ENCODE assay signal across 8 cellular contexts in genomic region chr12:4855121-4855924, GRCh38. TPM values are rescaled to one million over a fixed set of nuclear protein-coding genes. Genes with fewer than 3 reads are reported as not detected.
DNase-seq lines count a peak whose midpoint lies in the region; ATAC-seq and TF ChIP-seq lines count a peak whose summit lies in the region.

No MANE protein-coding gene starts in this region.

- H3K27ac Mint-ChIP-seq in WTC11, result 0 out of 2 replicates have a peak overlapping the region, but pooled peaks have one; percentile 11
- no peak overlapping the region for H3K27ac Mint-ChIP-seq in stimulated activated naive B cell treated with anti-CD40 and anti-IgM and Interleukin-4, amounts not matched to agents 10 μg/mL and 1 μg/mL and 100 μg/mL, for 72 hours

- no peaks in the 10 kb centered on the region for H3K9me3 ChIP-seq in lung (ENCODE audit: control insufficient read depth in 2 of 2, insufficient read depth in 1 of 2, low read length in 1 of 2)

- no peak overlapping the region for H3K27ac ChIP-seq in lung (ENCODE audit: low read depth in 1 of 2, low read length in 1 of 2)

- H3K36me3 ChIP-seq in lung (ENCODE audit: control insufficient read depth in 2 of 2, insufficient read depth in 2 of 2, low read length in 2 of 2), result no peaks in the 10 kb centered on the region

- H3K4me3 Mint-ChIP-seq in WTC11, result no peak overlapping the region
- no peak overlapping the region for H3K4me3 Mint-ChIP-seq in stimulated activated naive B cell treated with anti-CD40 and anti-IgM and Interleukin-4, amounts not matched to agents 10 μg/mL and 1 μg/mL and 100 μg/mL, for 72 hours

- ATAC-seq in HG03159 (IDR thresholded peaks at IDR 0.05; ENCODE audit: unreplicated experiment) (peak; percentile 65), WTC11 (peak; percentile 90), lung (ENCODE audit: insufficient read depth, low FRiP score) (peak; percentile 76), GM18870 (IDR thresholded peaks at IDR 0.05; ENCODE audit: unreplicated experiment) (no peak)
- ATAC-seq in stimulated activated naive B cell treated with anti-CD40 and anti-IgM and Interleukin-4, amounts not matched to agents 10 μg/mL and 1 μg/mL and 100 μg/mL, for 72 hours (replicated peaks), result peak; percentile 78

- CTCF ChIA-PET in WTC11 (lab: Charles Lee), result interaction anchor here (0.5 to 3.7 kb wide), 93 partner anchors 10 to 1021 kb away, joined by 3 to 46 read pairs (median 5); partner anchors contain the start of genes AKAP3, DYRK4, KCNA1 and KCNA5

- WGBS in lung, 2 donors, result 42 to 50% methylated on average over 14 of the region's 14 CpGs

- peak; percentile 81 for DNase-seq in EH (ENCODE audit: low read depth)
- peak; percentile 72 for DNase-seq in NCI-H446 treated with DMSO at 0.1 percent for 48 hours (lab: John Stamatoyannopoulos, UW)
- peak; percentile 72 for DNase-seq in WTC11 (ENCODE audit: low spot score)
- DNase-seq in ecto neural progenitor cell (ENCODE audit: low spot score), result peak; percentile 83
- DNase-seq in lung (ENCODE audit: low spot score), result peak; percentile 56
- DNase-seq in stimulated activated naive B cell treated with anti-CD40 and anti-IgM and Interleukin-4, amounts not matched to agents 10 μg/mL and 1 μg/mL and 100 μg/mL, for 72 hours, result peak; percentile 47

- peaks cover 23% of the 10 kb centered on the region for H3K27me3 Mint-ChIP-seq in WTC11 (ENCODE audit: low read depth)
- peaks cover 23 to 30% of the 10 kb centered on the region in 2 donors for H3K27me3 Mint-ChIP-seq in stimulated activated naive B cell treated with anti-CD40 and anti-IgM and Interleukin-4, amounts not matched to agents 10 μg/mL and 1 μg/mL and 100 μg/mL, for 72 hours

- no peaks in the 10 kb centered on the region for H3K9me3 Mint-ChIP-seq in WTC11
- no peaks in the 10 kb centered on the region for H3K9me3 Mint-ChIP-seq in stimulated activated naive B cell treated with anti-CD40 and anti-IgM and Interleukin-4, amounts not matched to agents 10 μg/mL and 1 μg/mL and 100 μg/mL, for 72 hours

- no peaks in the 10 kb centered on the region for H3K27me3 ChIP-seq in lung (ENCODE audit: control insufficient read depth, insufficient read depth)

- peaks cover 16% of the 10 kb centered on the region for H3K4me1 Mint-ChIP-seq in WTC11
- peaks cover 27 to 29% of the 10 kb centered on the region in 2 donors for H3K4me1 Mint-ChIP-seq in stimulated activated naive B cell treated with anti-CD40 and anti-IgM and Interleukin-4, amounts not matched to agents 10 μg/mL and 1 μg/mL and 100 μg/mL, for 72 hours

- TF ChIP-seq CTCF in WTC11 (IDR thresholded peaks at IDR 0.05) (peak; percentile 76), lung (IDR thresholded peaks at IDR 0.05; ENCODE audit: control extremely low read depth, extremely low read depth) (peak; percentile 68)

- no peaks in the 10 kb centered on the region for H3K36me3 Mint-ChIP-seq in WTC11
- H3K36me3 Mint-ChIP-seq in stimulated activated naive B cell treated with anti-CD40 and anti-IgM and Interleukin-4, amounts not matched to agents 10 μg/mL and 1 μg/mL and 100 μg/mL, for 72 hours, result no peaks in the 10 kb centered on the region

- peaks cover 0 to 2% of the 10 kb centered on the region in 2 donors for H3K4me1 ChIP-seq in lung (ENCODE audit: control insufficient read depth in 2 of 2, insufficient read depth in 2 of 2, low read length in 2 of 2)

- POLR2A ChIA-PET in WTC11 (lab: Charles Lee), result no interaction called here

- no peak overlapping the region for H3K4me3 ChIP-seq in lung

TF ChIP-seq in WTC11, 78 proteins besides CTCF, POLR2A, EP300 and RAD21:
- no peak for TF ChIP-seq SMAD4 (CRISPR knock-in tag; IDR thresholded peaks at IDR 0.05)
- TF ChIP-seq ZNF671 (CRISPR knock-in tag; IDR thresholded peaks at IDR 0.05), result no peak
- TF ChIP-seq USF1 (CRISPR knock-in tag; IDR thresholded peaks at IDR 0.05), result no peak
- no peak for TF ChIP-seq IRF1 (CRISPR knock-in tag; IDR thresholded peaks at IDR 0.05)
- TF ChIP-seq MXD4 (CRISPR knock-in tag; IDR thresholded peaks at IDR 0.05; ENCODE audit: borderline replicate concordance), result no peak

RNA-seq across cellular contexts. Expression of gene KCNA1, which starts 54.4 kb away (rescaled TPM):
- total RNA-seq in WTC11 (2021) (0.04 to 0.11 TPM (median 0.07 TPM) in 3 replicates), lung (under 1 TPM in 1 of 2 donors, not detected in 1; 0.09 TPM)
- polyA plus RNA-seq in lung, result under 1 TPM; 0.07 to 0.24 TPM
